In the genomic region with DNA sequence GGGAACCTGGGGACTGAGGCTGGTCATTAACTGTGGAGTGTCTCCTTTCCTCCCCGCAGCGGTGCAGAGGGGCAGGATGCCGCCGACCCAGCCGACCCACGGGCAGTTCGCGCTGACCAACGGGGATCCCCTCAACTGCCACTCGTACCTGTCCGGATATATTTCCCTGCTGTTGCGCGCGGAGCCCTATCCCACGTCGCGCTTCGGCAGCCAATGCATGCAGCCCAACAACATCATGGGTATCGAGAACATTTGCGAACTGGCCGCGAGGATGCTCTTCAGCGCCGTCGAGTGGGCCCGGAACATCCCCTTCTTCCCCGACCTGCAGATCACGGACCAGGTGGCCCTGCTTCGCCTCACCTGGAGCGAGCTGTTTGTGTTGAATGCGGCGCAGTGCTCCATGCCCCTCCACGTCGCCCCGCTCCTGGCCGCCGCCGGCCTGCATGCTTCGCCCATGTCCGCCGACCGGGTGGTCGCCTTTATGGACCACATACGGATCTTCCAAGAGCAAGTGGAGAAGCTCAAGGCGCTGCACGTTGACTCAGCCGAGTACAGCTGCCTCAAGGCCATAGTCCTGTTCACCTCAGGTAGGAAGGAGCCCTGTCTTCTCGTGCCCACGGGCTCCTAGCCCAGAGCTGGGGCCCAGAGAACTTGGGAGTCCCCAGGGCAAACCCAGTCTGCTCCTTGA, we compare ENCODE assay signal across 10 cellular contexts. TPM values are rescaled to one million over a fixed set of nuclear protein-coding genes. Genes with fewer than 3 reads are reported as not detected.
DNase-seq lines count a peak whose midpoint lies in the region; ATAC-seq and TF ChIP-seq lines count a peak whose summit lies in the region.
"Had no signal": no experiment of that assay in that cellular context is flagged by ENCODE, and none has a peak within 500 bp of the region (broad histone marks: within the 10 kb centered on the region; RNA-seq: fewer than 3 reads in every experiment).

No MANE protein-coding gene starts in this region.

- TF ChIP-seq POLR2A in HCT116 (IDR thresholded peaks at IDR 0.05; ENCODE audit: borderline replicate concordance, extremely low read depth, insufficient read depth, insufficient read length): no peak
- no peak for TF ChIP-seq POLR2A in stomach (IDR thresholded peaks at IDR 0.05)

- H3K4me3 ChIP-seq in HCT116 (replicated peaks in 1 of 2; ENCODE audit: low read depth in 1 of 2, low read length in 2 of 2) (peak overlapping the region; percentile 71 to 86), brain microvascular endothelial cell (ENCODE audit: low read depth, low read length) (peak overlapping the region; percentile 79), stomach (peak overlapping the region; percentile 80 to 89 (median 88))

- TF ChIP-seq CTCF in HCT116 (IDR thresholded peaks at IDR 0.05 in 2 of 3, conservative IDR thresholded peaks at IDR 0.05 in 1 of 3; ENCODE audit: borderline replicate concordance in 1 of 3, insufficient read depth in 1 of 3, low read depth in 2 of 3, low read length in 2 of 3) (no peak), brain microvascular endothelial cell (IDR thresholded peaks at IDR 0.05; ENCODE audit: low read depth, low read length, missing control alignments) (no peak), stomach (IDR thresholded peaks at IDR 0.05) (no peak)

- H3K36me3 ChIP-seq in HCT116 (ENCODE audit: control insufficient read depth in 1 of 2, insufficient read depth in 2 of 2, low read length in 2 of 2) (peaks cover 22 to 50% of the 10 kb centered on the region in 2 experiments), brain microvascular endothelial cell (replicated peaks) (peaks cover 68% of the 10 kb centered on the region), stomach (peaks cover 26 to 73% (median 39%) of the 10 kb centered on the region in 4 donors)

- ATAC-seq in HCT116: no peak
- ATAC-seq in left lobe of liver: no peak
- no peak for ATAC-seq in GM19328 (IDR thresholded peaks at IDR 0.05; ENCODE audit: unreplicated experiment)

- H3K27ac ChIP-seq in HCT116 (ENCODE audit: low read depth, low read length): peak overlapping the region; percentile 98; the same call in 1 of the 2 replicates
- peak overlapping the region; percentile 77 for H3K27ac ChIP-seq in brain microvascular endothelial cell
- peak overlapping the region; percentile 90 to 97 (median 97) for H3K27ac ChIP-seq in stomach

- H3K9me3 ChIP-seq in HCT116 (ENCODE audit: control insufficient read depth in 1 of 2, insufficient read depth in 1 of 2, low read depth in 1 of 2, low read length in 2 of 2): no peaks in the 10 kb centered on the region
- H3K9me3 ChIP-seq in stomach: no peaks in the 10 kb centered on the region

- POLR2A ChIA-PET in HCT116 (lab: Charles Lee): no interaction called here

- CTCF ChIA-PET in HCT116 (lab: Charles Lee): no interaction called here

- RAD21 ChIA-PET in HCT116 (lab: Charles Lee; ENCODE audit: low non-redundant PET in 1 of 2, low total read pairs in 2 of 2, uncharacterized antibody in 2 of 2, unreplicated experiment in 2 of 2): no interaction called here

- in situ Hi-C loops in brain microvascular endothelial cell (cut with HindIII; ENCODE audit: low pct_ligation_motif_present, low sequenced_read_pairs): loop anchor here (25.0 kb wide), 2 partner anchors 1047 to 1297 kb away; no protein-coding TSS in a partner anchor

- H3K4me1 ChIP-seq in HCT116 (ENCODE audit: control insufficient read depth in 1 of 2, insufficient read depth in 2 of 2, low read length in 2 of 2) (peaks cover 23 to 57% of the 10 kb centered on the region in 2 experiments), stomach (peaks cover 0 to 15% (median 7%) of the 10 kb centered on the region in 4 donors)

- no peaks in the 10 kb centered on the region for H3K9me2 ChIP-seq in HCT116 (ENCODE audit: insufficient read depth)

- DNase-seq in HCT116 (ENCODE audit: low read depth, low spot score) (no peak), brain microvascular endothelial cell (peak; percentile 9), left lobe of liver (ENCODE audit: low spot score) (peak; percentile 46), stomach (no peak), Kasumi-1 (lab: John Stamatoyannopoulos, UW) (no peak), NOMO-1 treated with DMSO at 0.1 percent for 48 hours (lab: John Stamatoyannopoulos, UW; ENCODE audit: unreplicated experiment) (no peak), medulla oblongata (ENCODE audit: extremely low spot score) (no peak)
- DNase-seq: foreskin keratinocyte, T1000 had no signal

- WGBS in stomach, 5 donors: 0 to 45% (median 7%) methylated on average over 7 to 49 of the region's 49 CpGs

- H3K27me3 ChIP-seq in HCT116 (ENCODE audit: insufficient read depth, low read length) (no peaks in the 10 kb centered on the region), brain microvascular endothelial cell (replicated peaks) (no peaks in the 10 kb centered on the region), stomach (peaks cover 0 to 45% (median 0%) of the 10 kb centered on the region in 3 donors)
- H3K27me3 ChIP-seq: foreskin keratinocyte had no signal

- H3K79me2 ChIP-seq in HCT116 (ENCODE audit: insufficient read depth, low read length): peaks cover 88% of the 10 kb centered on the region

- peaks cover 25% of the 10 kb centered on the region; the same call in 1 of the 2 replicates for H4K20me1 ChIP-seq in HCT116 (ENCODE audit: insufficient read depth)

- TF ChIP-seq EP300 in stomach (IDR thresholded peaks at IDR 0.05): no peak

- peak overlapping the region; percentile 87 for H3K4me2 ChIP-seq in HCT116 (ENCODE audit: low read length)

- intact Hi-C loops in HCT116 (cut with micrococcal nuclease): no loop called here
- intact Hi-C loops in stomach (cut with DNase I; ENCODE audit: low total_unique reads): no loop called here

- H2AFZ ChIP-seq in HCT116 (ENCODE audit: low read depth, low read length, poor library complexity, severe bottlenecking): no peak overlapping the region

- H3K9ac ChIP-seq in HCT116 (ENCODE audit: low read length): peak overlapping the region; percentile 80

- BruUV-seq in HCT116 (replicated peaks; lab: Mats Ljungman, UMichigan): no TSS peak

- no peak for TF ChIP-seq RAD21 in HCT116 (IDR thresholded peaks at IDR 0.05; ENCODE audit: low read depth)

TF ChIP-seq in HCT116, 20 proteins besides CTCF, POLR2A, EP300 and RAD21 (continues in another document):
- no peak for TF ChIP-seq SP1 (IDR thresholded peaks at IDR 0.05; ENCODE audit: low read depth)
- TF ChIP-seq, protein P1, sequence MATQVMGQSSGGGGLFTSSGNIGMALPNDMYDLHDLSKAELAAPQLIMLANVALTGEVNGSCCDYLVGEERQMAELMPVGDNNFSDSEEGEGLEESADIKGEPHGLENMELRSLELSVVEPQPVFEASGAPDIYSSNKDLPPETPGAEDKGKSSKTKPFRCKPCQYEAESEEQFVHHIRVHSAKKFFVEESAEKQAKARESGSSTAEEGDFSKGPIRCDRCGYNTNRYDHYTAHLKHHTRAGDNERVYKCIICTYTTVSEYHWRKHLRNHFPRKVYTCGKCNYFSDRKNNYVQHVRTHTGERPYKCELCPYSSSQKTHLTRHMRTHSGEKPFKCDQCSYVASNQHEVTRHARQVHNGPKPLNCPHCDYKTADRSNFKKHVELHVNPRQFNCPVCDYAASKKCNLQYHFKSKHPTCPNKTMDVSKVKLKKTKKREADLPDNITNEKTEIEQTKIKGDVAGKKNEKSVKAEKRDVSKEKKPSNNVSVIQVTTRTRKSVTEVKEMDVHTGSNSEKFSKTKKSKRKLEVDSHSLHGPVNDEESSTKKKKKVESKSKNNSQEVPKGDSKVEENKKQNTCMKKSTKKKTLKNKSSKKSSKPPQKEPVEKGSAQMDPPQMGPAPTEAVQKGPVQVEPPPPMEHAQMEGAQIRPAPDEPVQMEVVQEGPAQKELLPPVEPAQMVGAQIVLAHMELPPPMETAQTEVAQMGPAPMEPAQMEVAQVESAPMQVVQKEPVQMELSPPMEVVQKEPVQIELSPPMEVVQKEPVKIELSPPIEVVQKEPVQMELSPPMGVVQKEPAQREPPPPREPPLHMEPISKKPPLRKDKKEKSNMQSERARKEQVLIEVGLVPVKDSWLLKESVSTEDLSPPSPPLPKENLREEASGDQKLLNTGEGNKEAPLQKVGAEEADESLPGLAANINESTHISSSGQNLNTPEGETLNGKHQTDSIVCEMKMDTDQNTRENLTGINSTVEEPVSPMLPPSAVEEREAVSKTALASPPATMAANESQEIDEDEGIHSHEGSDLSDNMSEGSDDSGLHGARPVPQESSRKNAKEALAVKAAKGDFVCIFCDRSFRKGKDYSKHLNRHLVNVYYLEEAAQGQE (IDR thresholded peaks at IDR 0.05; ENCODE audit: low read depth): no peak
- TF ChIP-seq FOSL1 (IDR thresholded peaks at IDR 0.05; ENCODE audit: low read depth): no peak
- no peak for TF ChIP-seq TCF7L2 (IDR thresholded peaks at IDR 0.05; ENCODE audit: borderline replicate concordance, extremely low read depth, insufficient read depth, insufficient read length)
- no peak for TF ChIP-seq CBX3 (IDR thresholded peaks at IDR 0.05; ENCODE audit: low read depth)
- TF ChIP-seq CEBPB (IDR thresholded peaks at IDR 0.05; ENCODE audit: low read depth): no peak
- no peak for TF ChIP-seq EZH2 (IDR thresholded peaks at IDR 0.05)
- TF ChIP-seq JUND (IDR thresholded peaks at IDR 0.05): no peak
- no peak for TF ChIP-seq ZFX (IDR thresholded peaks at IDR 0.05)
- TF ChIP-seq, protein P2, sequence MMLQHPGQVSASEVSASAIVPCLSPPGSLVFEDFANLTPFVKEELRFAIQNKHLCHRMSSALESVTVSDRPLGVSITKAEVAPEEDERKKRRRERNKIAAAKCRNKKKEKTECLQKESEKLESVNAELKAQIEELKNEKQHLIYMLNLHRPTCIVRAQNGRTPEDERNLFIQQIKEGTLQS (IDR thresholded peaks at IDR 0.05): no peak
- TF ChIP-seq SRF (IDR thresholded peaks at IDR 0.05; ENCODE audit: low read depth): no peak
- no peak for TF ChIP-seq ZNF274 (IDR thresholded peaks at IDR 0.05; ENCODE audit: low read depth, low read length)
- no peak for TF ChIP-seq POLR2AphosphoS5 (IDR thresholded peaks at IDR 0.05; ENCODE audit: low read depth, low read length)
- TF ChIP-seq, protein P3, sequence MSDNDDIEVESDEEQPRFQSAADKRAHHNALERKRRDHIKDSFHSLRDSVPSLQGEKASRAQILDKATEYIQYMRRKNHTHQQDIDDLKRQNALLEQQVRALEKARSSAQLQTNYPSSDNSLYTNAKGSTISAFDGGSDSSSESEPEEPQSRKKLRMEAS (IDR thresholded peaks at IDR 0.05): no peak

RNA-seq across cellular contexts. Expression of a gene that starts 3.7 kb away (rescaled TPM):
- total RNA-seq in HCT116 (2021; ENCODE audit: unreplicated experiment) (61.4 TPM), left lobe of liver (37.0 TPM), stomach (10 to 100 TPM; 36.8 to 96.2 (median 63.0) TPM)
- 26.9 and 28.0 TPM in 2 replicates for polyA plus RNA-seq in HCT116 (2012)
- polyA plus RNA-seq in stomach: 10 to 100 TPM; 30.9 to 47.4 (median 39.7) TPM

Comparison
In these comparisons a context has a peak if more than half of its experiments do, and no peak if none do; other contexts are left out.
1. DNase-seq: peak in brain microvascular endothelial cell (single experiment) and left lobe of liver (single experiment); none in HCT116 (single experiment), stomach (single experiment), Kasumi-1 (0 of 2), NOMO-1 treated with DMSO at 0.1 percent for 48 hours (single experiment) and medulla oblongata (single experiment).
2. Peak in every context shown above with its lines, with median percentiles within 50 percentile points of each other: H3K27ac ChIP-seq and H3K4me3 ChIP-seq.